ENCODE assay signal across 8 cellular contexts in the genomic region with DNA sequence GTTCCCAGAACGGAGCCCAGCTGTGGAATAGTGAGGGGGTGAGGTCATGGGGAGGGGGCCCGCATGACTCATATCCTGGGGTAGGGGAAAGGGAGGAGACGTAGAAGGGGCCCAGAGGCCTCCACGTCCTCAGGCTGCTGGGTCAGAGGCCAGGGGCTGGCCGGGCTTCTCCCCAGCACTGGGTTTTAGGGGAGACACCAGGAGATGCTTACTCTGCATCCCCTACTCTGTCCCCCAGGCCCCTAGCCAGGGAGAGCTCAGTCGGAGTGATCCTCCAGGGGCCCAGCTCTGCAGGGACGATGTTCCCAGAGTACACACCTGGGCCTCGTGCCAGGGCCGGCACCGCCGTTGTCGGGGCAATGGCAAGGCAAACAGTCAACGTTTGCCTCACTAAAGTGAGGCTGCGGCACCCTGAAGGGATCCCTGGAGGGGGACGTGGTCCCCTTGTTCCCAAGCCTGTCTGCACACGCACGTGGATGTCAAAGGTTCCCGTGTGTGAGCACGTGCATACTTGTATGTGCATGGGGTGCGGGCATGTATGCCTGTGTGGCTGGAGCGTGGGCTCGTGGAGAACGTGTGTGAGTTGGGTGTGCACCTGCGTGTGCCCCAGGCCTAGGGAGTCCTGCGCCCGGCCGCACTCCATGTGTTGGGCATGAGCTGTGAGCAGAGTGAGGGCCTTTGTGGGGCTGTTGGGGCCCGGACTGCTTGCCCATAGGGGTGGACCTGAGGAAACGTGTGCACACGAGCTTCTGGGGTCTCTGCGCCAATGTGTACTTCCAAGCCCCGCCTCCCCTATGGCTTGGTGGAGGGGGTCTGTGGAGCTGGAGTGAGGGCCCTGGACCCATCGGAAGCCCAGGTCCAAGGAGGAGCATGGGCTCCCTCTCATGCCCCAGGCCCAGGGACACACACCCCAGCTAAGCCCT. TPM values are rescaled to one million over a fixed set of nuclear protein-coding genes. Genes with fewer than 3 reads are reported as not detected.
DNase-seq lines count a peak whose midpoint lies in the region; ATAC-seq and TF ChIP-seq lines count a peak whose summit lies in the region.
"Had no signal": no experiment of that assay in that cellular context is flagged by ENCODE, and none has a peak within 500 bp of the region (broad histone marks: within the 10 kb centered on the region; RNA-seq: fewer than 3 reads in every experiment).

No MANE protein-coding gene starts in this region.

- H3K4me1 ChIP-seq in GM23248 (ENCODE audit: insufficient read depth), result no peaks in the 10 kb centered on the region
- H3K4me1 ChIP-seq in body of pancreas, result peaks cover 27% of the 10 kb centered on the region

- H3K27me3 ChIP-seq in GM23248 (replicated peaks; ENCODE audit: insufficient read depth) (no peaks in the 10 kb centered on the region), body of pancreas (no peaks in the 10 kb centered on the region)

- in situ Hi-C loops in GM23248 (cut with MboI), result no loop called here

- no peak overlapping the region for H3K4me3 Mint-ChIP-seq in neural crest cell
- H3K4me3 Mint-ChIP-seq: activated naive CD8-positive, alpha-beta T cell had no signal

- 33 to 35% methylated on average over 23 to 33 of the region's 33 CpGs for WGBS in GM23248 (ENCODE audit: low coverage in 1 of 2, low lambda C conversion rate in 2 of 2, missing lambda C conversion rate in 2 of 2), 2 experiments
- WGBS in body of pancreas, 2 donors, result 57 to 88% methylated on average over 14 to 31 of the region's 33 CpGs

- peaks cover 4% of the 10 kb centered on the region for H3K4me1 Mint-ChIP-seq in neural crest cell

- H3K4me3 ChIP-seq in GM23248, result no peak overlapping the region
- no peak overlapping the region for H3K4me3 ChIP-seq in body of pancreas
- H3K4me3 ChIP-seq: PC-9 had no signal

- no peaks in the 10 kb centered on the region for H3K36me3 Mint-ChIP-seq in neural crest cell (ENCODE audit: low read depth)
- H3K36me3 Mint-ChIP-seq: activated naive CD8-positive, alpha-beta T cell had no signal

- H3K27ac Mint-ChIP-seq in neural crest cell (ENCODE audit: unreplicated experiment), result peak overlapping the region; percentile 50
- H3K27ac Mint-ChIP-seq: activated naive CD8-positive, alpha-beta T cell had no signal

- no peaks in the 10 kb centered on the region for H3K79me2 ChIP-seq in GM23248 (ENCODE audit: insufficient read depth)

- no peaks in the 10 kb centered on the region for H3F3A ChIP-seq in GM23248 (ENCODE audit: insufficient read depth)

- no peaks in the 10 kb centered on the region for H3K9me3 Mint-ChIP-seq in neural crest cell

- peak; percentile 33 for DNase-seq in GM23248
- peak; percentile 44 to 70 (median 58) for DNase-seq in body of pancreas
- no peak for DNase-seq in neural crest cell (ENCODE audit: low read depth, low spot score)
- no peak for DNase-seq in cerebellar nuclear complex (lab: John Stamatoyannopoulos, UW)
- no peak for DNase-seq in stimulated activated CD4-positive, alpha-beta T cell treated with anti-CD3 and anti-CD28 coated beads, Interleukin-2, amount 100 ng/mL, for 48 hours
- DNase-seq in dermis blood vessel endothelial cell, result no peak

- no peak overlapping the region for H3K4me2 ChIP-seq in GM23248 (ENCODE audit: unreplicated experiment)
- H3K4me2 ChIP-seq: PC-9 had no signal

- H3K36me3 ChIP-seq in GM23248 (ENCODE audit: low read depth) (no peaks in the 10 kb centered on the region), body of pancreas (replicated peaks in 1 of 2; ENCODE audit: insufficient read depth in 1 of 2, low read depth in 2 of 2) (no peaks in the 10 kb centered on the region)

- H4K20me1 ChIP-seq in GM23248 (ENCODE audit: insufficient read depth), result no peaks in the 10 kb centered on the region

- H2AFZ ChIP-seq in GM23248, result no peak overlapping the region
- H2AFZ ChIP-seq: PC-9 had no signal

- no peak for ATAC-seq in body of pancreas

- no peaks in the 10 kb centered on the region for H3K9me2 ChIP-seq in GM23248 (ENCODE audit: insufficient read depth)

- H3K27me3 Mint-ChIP-seq in neural crest cell (ENCODE audit: low read depth), result no peaks in the 10 kb centered on the region
- H3K27me3 Mint-ChIP-seq: activated naive CD8-positive, alpha-beta T cell had no signal

- TF ChIP-seq CTCF in body of pancreas (IDR thresholded peaks at IDR 0.05) (no peak), neural crest cell (conservative IDR thresholded peaks at IDR 0.05) (no peak)

- intact Hi-C loops in body of pancreas (cut with DNase I), result loop anchor here (5.0 kb wide), 1 partner anchor 50 kb away; no protein-coding TSS in a partner anchor

- H3K27ac ChIP-seq in GM23248 (no peak overlapping the region), body of pancreas (peak overlapping the region in 1 of 4 donors; percentile 17)
- H3K27ac ChIP-seq: PC-9 had no signal

- no peak for TF ChIP-seq POLR2A in body of pancreas (IDR thresholded peaks at IDR 0.05)

- H3K9me3 ChIP-seq in GM23248 (ENCODE audit: low read depth) (no peaks in the 10 kb centered on the region), body of pancreas (no peaks in the 10 kb centered on the region)

- H3K9ac ChIP-seq in GM23248, result no peak overlapping the region

RNA-seq across cellular contexts. Expression of gene PRR33, which starts 14.2 kb away (rescaled TPM):
- total RNA-seq in GM23248 (2014; rRNA removed; shearing (Covaris generic)), result not detected in 2 replicates
- polyA plus RNA-seq in GM23248 (2016; fragmentation: Nextera tagmentation; extraction: Ambion mirVana), result not detected in 2 replicates
- total RNA-seq in body of pancreas (not detected), neural crest cell (not detected in 2 replicates), dermis blood vessel endothelial cell (not detected in 2 replicates)
- total RNA-seq: PC-9 had no signal

RNA-seq across cellular contexts. Expression of gene LSP1, which starts 24.6 kb away (rescaled TPM):
- total RNA-seq in GM23248 (2014; rRNA removed; shearing (Covaris generic)), result not detected in 2 replicates
- 0.36 and 1.3 TPM in 2 replicates for polyA plus RNA-seq in GM23248 (2016; fragmentation: Nextera tagmentation; extraction: Ambion mirVana)
- 10 to 100 TPM in 1 of 2 donors, 1 to 10 TPM in 1; 9.9 to 11.5 TPM for total RNA-seq in body of pancreas
- total RNA-seq in neural crest cell, result not detected in 2 replicates
- 0.42 TPM in 1 of 2 replicates, not detected in the other for total RNA-seq in dermis blood vessel endothelial cell

RNA-seq across cellular contexts. Expression of gene TNNI2, which starts 38.7 kb away (rescaled TPM):
- not detected in 2 replicates for total RNA-seq in GM23248 (2014; rRNA removed; shearing (Covaris generic))
- not detected in 2 replicates for polyA plus RNA-seq in GM23248 (2016; fragmentation: Nextera tagmentation; extraction: Ambion mirVana)
- 1 to 10 TPM; 3.4 to 3.6 TPM for total RNA-seq in body of pancreas
- total RNA-seq in neural crest cell, result not detected in 2 replicates
- total RNA-seq in dermis blood vessel endothelial cell, result not detected in 2 replicates

RNA-seq across cellular contexts. Expression of gene TNNT3, which starts 42.0 kb away (rescaled TPM):
- total RNA-seq in GM23248 (2014; rRNA removed; shearing (Covaris generic)), result not detected in 2 replicates
- polyA plus RNA-seq in GM23248 (2016; fragmentation: Nextera tagmentation; extraction: Ambion mirVana), result not detected in 2 replicates
- total RNA-seq in body of pancreas (1 to 10 TPM in 1 of 2 donors, not detected in 1; 1.6 TPM), neural crest cell (not detected in 2 replicates), dermis blood vessel endothelial cell (not detected in 2 replicates)
- total RNA-seq: PC-9 had no signal

RNA-seq across cellular contexts. Expression of gene SYT8, which starts 42.7 kb away (rescaled TPM):
- total RNA-seq in GM23248 (2014; rRNA removed; shearing (Covaris generic)), result not detected in 2 replicates
- not detected in 2 replicates for polyA plus RNA-seq in GM23248 (2016; fragmentation: Nextera tagmentation; extraction: Ambion mirVana)
- total RNA-seq in body of pancreas (10 to 100 TPM in 1 of 2 donors, 1 to 10 TPM in 1; 6.0 to 32.6 TPM), neural crest cell (not detected in 2 replicates), dermis blood vessel endothelial cell (not detected in 2 replicates)

Comparison
In these comparisons a context has a peak if more than half of its experiments do, and no peak if none do; other contexts are left out.
1. DNase-seq: peak in GM23248 (single experiment) and body of pancreas (4 of 4); none in neural crest cell (single experiment), cerebellar nuclear complex (0 of 2), stimulated activated CD4-positive, alpha-beta T cell treated with anti-CD3 and anti-CD28 coated beads, Interleukin-2, amount 100 ng/mL, for 48 hours (0 of 2) and dermis blood vessel endothelial cell (single experiment).